Comparison of ENCODE assay signal across 20 cellular contexts in the genomic region with DNA sequence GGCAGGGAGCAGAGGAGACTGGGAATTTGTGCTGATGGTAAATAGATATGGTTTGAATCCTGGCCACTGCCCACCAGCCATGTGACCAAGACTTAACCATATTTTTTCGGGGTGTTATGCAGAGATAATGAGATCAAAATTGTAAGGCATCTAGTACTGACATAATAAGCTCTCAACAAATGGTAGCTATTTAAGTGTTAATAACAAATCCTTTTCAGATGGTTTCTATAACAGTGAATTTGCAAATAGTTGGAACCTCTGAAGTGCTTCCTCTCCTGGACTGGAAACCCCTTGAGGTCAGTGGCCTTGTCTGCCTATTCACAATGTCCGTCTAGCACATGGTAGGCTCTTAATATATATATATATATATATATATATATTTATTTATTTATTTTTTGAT.
"Had no signal": no experiment of that assay in that cellular context is flagged by ENCODE, and none has a peak within 500 bp of the region (broad histone marks: within the 10 kb centered on the region; RNA-seq: fewer than 3 reads in every experiment).

No MANE protein-coding gene starts in this region.

- ATAC-seq: gastrocnemius medialis had no signal

- DNase-seq: activated CD4-positive, alpha-beta T cell treated with anti-CD3 and anti-CD28 coated beads for 4 hours; activated CD4-positive, alpha-beta T cell treated with anti-CD3 and anti-CD28 coated beads, Interleukin-2, amount 50 U/mL, for 48 hours; activated CD4-positive, CD25-positive, alpha-beta regulatory T cell; activated CD8-positive, alpha-beta memory T cell treated with anti-CD3 and anti-CD28 coated beads for 24 hours; activated effector memory CD4-positive, alpha-beta T cell treated with Interleukin-2 at 50 U/mL for 16 hours; activated naive CD4-positive, alpha-beta T cell treated with anti-CD3 and anti-CD28 coated beads for 36 hours; activated naive CD8-positive, alpha-beta T cell treated with anti-CD3 and anti-CD28 coated beads, Interleukin-2, amount 10 ng/mL, durations not matched to agents 7 days and 5 days; dorsolateral prefrontal cortex; effector memory CD4-positive, alpha-beta T cell; gastrocnemius medialis; glutamatergic neuron; left ventricle myocardium inferior; ovary; small intestine; stimulated activated CD4-positive, alpha-beta T cell treated with anti-CD3 and anti-CD28 coated beads, Interleukin-4, amount 100 ng/mL, for 24 hours; stimulated activated naive B cell treated with anti-CD40 and anti-IgM and Interleukin-4, amounts not matched to agents 10 μg/mL and 1 μg/mL and 100 μg/mL, for 72 hours; stomach; thyroid gland; upper lobe of left lung had no signal

- H3K27me3 Mint-ChIP-seq: activated naive CD8-positive, alpha-beta T cell treated with anti-CD3 and anti-CD28 coated beads, Interleukin-2, amount 10 ng/mL, durations not matched to agents 7 days and 5 days; stimulated activated naive B cell treated with anti-CD40 and anti-IgM and Interleukin-4, amounts not matched to agents 10 μg/mL and 1 μg/mL and 100 μg/mL, for 72 hours had no signal

- H3K4me3 Mint-ChIP-seq: activated naive CD4-positive, alpha-beta T cell treated with anti-CD3 and anti-CD28 coated beads for 36 hours; brain had no signal

- H3K9me3 Mint-ChIP-seq: activated naive CD4-positive, alpha-beta T cell treated with anti-CD3 and anti-CD28 coated beads for 36 hours; activated naive CD8-positive, alpha-beta T cell treated with anti-CD3 and anti-CD28 coated beads, Interleukin-2, amount 10 ng/mL, durations not matched to agents 7 days and 5 days; stimulated activated naive B cell treated with anti-CD40 and anti-IgM and Interleukin-4, amounts not matched to agents 10 μg/mL and 1 μg/mL and 100 μg/mL, for 72 hours had no signal

- H3K36me3 Mint-ChIP-seq: brain had no signal
